ENCODE assay signal across 4 cellular contexts in the genomic region with DNA sequence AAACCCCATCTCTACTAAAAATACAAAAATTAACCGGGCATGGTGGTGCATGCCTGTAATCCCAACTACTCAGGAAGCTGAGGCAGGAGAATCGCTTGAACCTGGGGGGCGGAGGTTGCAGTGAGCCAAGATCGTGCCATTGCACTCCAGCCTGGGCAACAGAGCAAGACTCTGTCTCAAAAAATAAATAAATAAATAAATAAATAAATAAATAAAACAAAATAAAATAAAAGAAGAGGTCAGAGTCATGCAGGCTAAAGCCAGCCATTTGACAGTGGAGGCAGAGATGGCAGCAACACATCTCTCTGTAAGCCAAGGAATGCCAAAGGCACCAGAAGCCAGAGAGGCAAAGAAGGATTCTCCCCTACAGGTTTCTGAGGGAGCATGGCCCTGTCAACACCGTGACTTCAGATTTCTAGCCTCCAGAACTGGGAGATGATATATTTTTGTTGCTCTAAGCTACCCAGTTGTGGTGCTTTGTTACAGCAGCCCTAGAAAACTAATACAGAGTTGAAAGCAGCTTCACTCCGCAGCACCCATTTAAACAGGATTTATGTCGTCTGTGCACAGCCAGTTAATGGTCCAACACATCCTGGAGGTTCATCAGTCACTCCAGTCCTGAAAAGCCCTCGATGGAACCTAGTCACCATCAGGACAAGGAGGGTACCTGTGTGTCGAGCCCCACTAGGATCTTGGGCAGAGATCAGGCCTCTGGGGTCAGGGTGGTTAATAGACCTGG. TPM values are rescaled to one million over a fixed set of nuclear protein-coding genes. Genes with fewer than 3 reads are reported as not detected.
"Had no signal": no experiment of that assay in that cellular context is flagged by ENCODE, and none has a peak within 500 bp of the region (broad histone marks: within the 10 kb centered on the region; RNA-seq: fewer than 3 reads in every experiment).

No MANE protein-coding gene starts in this region.

RNA-seq across cellular contexts. Expression of gene KCNK12, which starts 49.0 kb away (rescaled TPM):
- total RNA-seq: osteoblast, pulmonary artery endothelial cell, right atrium auricular region, upper lobe of right lung had no signal
